8 cellular contexts compared by ENCODE assay signal in the genomic region with DNA sequence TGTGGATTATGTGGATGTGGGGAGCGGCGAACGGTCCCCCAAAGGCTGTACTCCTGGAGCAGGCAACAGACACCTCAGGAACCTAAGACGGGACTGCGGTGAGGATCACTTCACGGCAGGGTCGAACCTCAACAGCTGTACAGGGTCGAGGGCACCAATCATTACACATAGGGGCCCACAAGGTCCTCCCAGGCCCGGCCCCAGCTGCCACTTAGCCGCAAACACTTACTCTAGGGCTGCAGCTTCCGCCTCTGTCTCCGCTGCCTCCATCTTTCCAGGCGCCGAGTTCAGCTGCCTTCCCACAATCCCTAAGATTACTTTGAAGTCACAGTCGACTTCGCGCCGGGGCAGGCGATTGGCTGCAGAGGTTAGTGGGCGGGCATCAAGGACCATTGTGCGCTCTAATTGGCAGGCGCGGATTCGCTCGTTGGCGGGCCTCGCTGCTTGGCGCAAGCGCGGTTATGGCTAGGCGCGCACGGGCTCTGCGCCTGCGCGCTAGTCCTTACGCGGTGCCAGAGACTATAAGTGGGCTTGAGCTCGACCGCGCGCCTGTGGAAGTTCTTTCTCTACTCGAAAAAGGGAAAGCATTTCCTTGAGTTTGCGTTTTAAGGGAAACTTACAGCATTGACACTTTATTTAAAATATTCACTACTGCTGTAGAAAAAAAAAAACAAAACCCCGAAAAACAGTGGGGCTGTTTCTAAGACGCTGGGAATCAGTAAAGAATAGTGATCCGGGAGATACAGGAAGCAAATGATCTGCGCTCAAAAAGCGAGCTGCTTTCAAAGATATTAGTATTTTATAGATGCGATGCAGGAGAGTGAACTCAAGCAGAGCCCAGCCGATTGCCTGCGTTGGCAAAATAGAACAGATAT.
DNase-seq lines count a peak whose midpoint lies in the region; ATAC-seq and TF ChIP-seq lines count a peak whose summit lies in the region.

A gene with protein sequence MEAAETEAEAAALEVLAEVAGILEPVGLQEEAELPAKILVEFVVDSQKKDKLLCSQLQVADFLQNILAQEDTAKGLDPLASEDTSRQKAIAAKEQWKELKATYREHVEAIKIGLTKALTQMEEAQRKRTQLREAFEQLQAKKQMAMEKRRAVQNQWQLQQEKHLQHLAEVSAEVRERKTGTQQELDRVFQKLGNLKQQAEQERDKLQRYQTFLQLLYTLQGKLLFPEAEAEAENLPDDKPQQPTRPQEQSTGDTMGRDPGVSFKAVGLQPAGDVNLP (minus strand): TSS at position 293 of the 875 bp plus-strand sequence. CDS start 23 bp downstream, at position 270.

- peak; percentile 86 for TF ChIP-seq POLR2A in GM19099 (IDR thresholded peaks at IDR 0.05; ENCODE audit: extremely low read depth, insufficient read length, low read depth)

- DNase-seq in AML-193 (lab: John Stamatoyannopoulos, UW) = peak; percentile 94 to 95
- DNase-seq in NCI-H446 treated with DMSO at 0.1 percent for 48 hours (lab: John Stamatoyannopoulos, UW) = peak; percentile 89
- peak; percentile 95 for DNase-seq in cerebellar cortex (ENCODE audit: low spot score)
- DNase-seq in islet precursor cell = peak; percentile 98
- peak; percentile 84 to 93 (median 91) for DNase-seq in stimulated activated CD4-positive, alpha-beta T cell treated with anti-CD3 and anti-CD28 coated beads, Interleukin-12 subunit alpha, Interleukin-12 subunit beta, amount 100 ng/mL, for 48 hours (ENCODE audit: low read depth in 2 of 3, low spot score in 1 of 3)

- peak; percentile 99 for ATAC-seq in HG03378 (IDR thresholded peaks at IDR 0.05; ENCODE audit: unreplicated experiment)
- ATAC-seq in activated CD4-positive, CD25-positive, alpha-beta regulatory T cell treated with anti-CD3 and anti-CD28 coated beads, Interleukin-2, amount 50 U/mL, for 24 hours = peak; percentile 96

Comparison
In these comparisons a context has a peak if more than half of its experiments do, and no peak if none do; other contexts are left out.
1. Peak in every context shown above with its lines: DNase-seq and ATAC-seq.